Comparison of ENCODE assay signal across 8 cellular contexts in genomic region chr6:92930212-92930611, GRCh38.
"Had no signal": no experiment of that assay in that cellular context is flagged by ENCODE, and none has a peak within 500 bp of the region (broad histone marks: within the 10 kb centered on the region; RNA-seq: fewer than 3 reads in every experiment).

No MANE protein-coding gene starts in this region.

- H3K36me3 ChIP-seq: HAP-1 had no signal

- H3K27ac ChIP-seq: GM23248 had no signal

- DNase-seq: GM23248, GOT3, H7, H9, HCEC 1CT, HFFc6 had no signal

- H3K4me3 ChIP-seq: GM23248, GM23338, HAP-1 had no signal

- H3K9ac ChIP-seq: GM23248 had no signal

- H3K4me1 ChIP-seq: HAP-1 had no signal

- H2AFZ ChIP-seq: GM23248, GM23338 had no signal

- H3K4me2 ChIP-seq: GM23338 had no signal
